Comparison of ENCODE assay signal across 1 cellular context in the genomic region with DNA sequence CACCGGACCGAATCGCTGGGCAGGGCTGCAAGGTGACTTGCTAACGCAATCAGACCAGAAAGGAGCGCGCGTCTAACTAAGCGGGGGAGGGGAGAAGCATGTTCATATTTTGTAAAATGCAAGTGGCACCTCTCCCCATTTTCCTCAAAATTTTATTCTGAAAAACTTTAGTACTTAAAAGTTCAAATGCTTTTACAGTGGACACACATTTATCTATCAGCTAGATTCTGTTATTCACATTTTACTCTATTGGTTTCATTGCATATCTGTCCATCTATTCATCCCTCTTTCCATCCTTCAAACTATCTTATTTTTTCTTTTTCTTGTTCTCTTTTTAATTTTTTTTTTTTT.
TF ChIP-seq lines count a peak whose summit lies in the region.

No MANE protein-coding gene starts in this region.

TF ChIP-seq in IMR-90, 13 proteins besides CTCF, POLR2A, EP300 and RAD21 (continued from another document):
- TF ChIP-seq USF2 (IDR thresholded peaks at IDR 0.05; ENCODE audit: low read depth, low read length) = no peak
